ENCODE assay signal across 27 cellular contexts in the genomic region with DNA sequence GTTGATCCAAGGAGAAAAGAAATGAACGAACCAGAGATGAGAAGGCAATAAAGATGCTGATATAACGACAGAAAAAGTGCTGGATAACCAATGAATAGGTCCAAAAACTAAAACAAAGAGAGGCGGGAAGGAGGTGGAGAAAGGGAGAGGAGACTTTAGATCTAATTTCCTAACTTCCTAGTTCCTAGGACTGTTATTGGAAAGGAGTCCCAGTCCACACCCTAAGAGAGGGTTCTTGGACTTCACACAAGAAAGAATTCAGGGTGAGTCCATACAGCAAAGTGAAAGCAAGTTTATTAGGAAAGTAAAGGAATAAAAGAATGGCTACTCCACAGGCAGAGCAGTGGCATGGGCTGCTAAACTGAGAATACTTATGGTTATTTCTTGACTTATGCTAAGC.
"Had no signal": no experiment of that assay in that cellular context is flagged by ENCODE, and none has a peak within 500 bp of the region (broad histone marks: within the 10 kb centered on the region; RNA-seq: fewer than 3 reads in every experiment).

No MANE protein-coding gene starts in this region.

- H3K27ac ChIP-seq: brain microvascular endothelial cell, cardiac muscle cell, Peyer's patch, RWPE1, SJSA1 had no signal

- H3K27me3 Mint-ChIP-seq: activated CD8-positive, alpha-beta memory T cell treated with anti-CD3 and anti-CD28 coated beads, Interleukin-2, amount 10 ng/mL, durations not matched to agents 7 days and 5 days had no signal

- H3K27me3 ChIP-seq: brain microvascular endothelial cell, cardiac muscle cell, Peyer's patch, SJSA1 had no signal

- H3K36me3 Mint-ChIP-seq: activated CD8-positive, alpha-beta memory T cell treated with anti-CD3 and anti-CD28 coated beads, Interleukin-2, amount 10 ng/mL, durations not matched to agents 7 days and 5 days; activated naive CD4-positive, alpha-beta T cell treated with anti-CD3 and anti-CD28 coated beads, Interleukin-2, amount 50 U/mL, for 72 hours had no signal

- H3K4me1 ChIP-seq: SJSA1 had no signal

- H3K9me3 Mint-ChIP-seq: activated naive CD4-positive, alpha-beta T cell treated with anti-CD3 and anti-CD28 coated beads, Interleukin-2, amount 50 U/mL, for 72 hours; activated T-helper 1 cell treated with anti-CD3 and anti-CD28 coated beads, Interleukin-12 subunit alpha, Interleukin-12 subunit beta, Interleukin-2, Interleukin-4 antibody, amounts not matched to agents 30 ng/mL and 10 ng/mL and 1 ng/mL, durations not matched to agents 14 hours and 24 hours and 36 hours; T-helper 1 cell treated with Interleukin-12 subunit alpha and Interleukin-12 subunit beta and Interleukin-4 antibody, amounts not matched to agents 30 μg/mL and 1 μg/mL, for 36 hours had no signal

- H3K27ac Mint-ChIP-seq: activated CD8-positive, alpha-beta memory T cell treated with anti-CD3 and anti-CD28 coated beads, Interleukin-2, amount 10 ng/mL, durations not matched to agents 7 days and 5 days; activated naive CD4-positive, alpha-beta T cell treated with anti-CD3 and anti-CD28 coated beads, Interleukin-2, amount 50 U/mL, for 72 hours; activated naive CD8-positive, alpha-beta T cell treated with anti-CD3 and anti-CD28 coated beads, Interleukin-2, amount 50 U/mL, for 24 hours; activated T-cell treated with anti-CD3 and anti-CD28 coated beads, Interleukin-2, amount 50 U/mL, for 24 hours; activated T-helper 1 cell treated with anti-CD3 and anti-CD28 coated beads, Interleukin-12 subunit alpha, Interleukin-12 subunit beta, Interleukin-2, Interleukin-4 antibody, amounts not matched to agents 30 ng/mL and 10 ng/mL and 1 ng/mL, durations not matched to agents 14 hours and 24 hours and 36 hours; T-helper 1 cell treated with Interleukin-12 subunit alpha and Interleukin-12 subunit beta and Interleukin-4 antibody, amounts not matched to agents 30 μg/mL and 1 μg/mL, for 36 hours had no signal

- DNase-seq: activated CD4-positive, alpha-beta T cell treated with anti-CD3 and anti-CD28 coated beads for 4 hours; activated CD4-positive, alpha-beta T cell treated with anti-CD3 and anti-CD28 coated beads, Interleukin-2, amount 50 U/mL, for 4 hours; activated CD8-positive, alpha-beta memory T cell treated with anti-CD3 and anti-CD28 coated beads, Interleukin-2, amount 10 ng/mL, durations not matched to agents 7 days and 5 days; activated effector memory CD4-positive, alpha-beta T cell treated with Interleukin-2 at 50 U/mL for 16 hours; activated naive CD4-positive, alpha-beta T cell treated with Interleukin-2 at 50 U/mL for 16 hours; activated naive CD8-positive, alpha-beta T cell treated with anti-CD3 and anti-CD28 coated beads, Interleukin-2, amount 50 U/mL, for 24 hours; activated T-cell treated with anti-CD3 and anti-CD28 coated beads, Interleukin-2, amount 50 U/mL, for 24 hours; brain microvascular endothelial cell; Kasumi-1; KBM-7; NCI-H1105 treated with DMSO at 0.1 percent for 48 hours; NCI-H1436 treated with DMSO at 0.1 percent for 48 hours; NCI-H187; NCI-H2081 treated with DMSO at 0.1 percent for 48 hours; NCI-H2227 treated with DMSO at 0.1 percent for 48 hours; NCI-H446 treated with DMSO at 0.1 percent for 48 hours; NCI-H526; NCI-H774; Peyer's patch; Right ventricle myocardium superior had no signal

- H3K4me3 ChIP-seq: cardiac muscle cell, Peyer's patch, SJSA1 had no signal

- H3K4me1 Mint-ChIP-seq: activated CD8-positive, alpha-beta memory T cell treated with anti-CD3 and anti-CD28 coated beads, Interleukin-2, amount 10 ng/mL, durations not matched to agents 7 days and 5 days; activated naive CD8-positive, alpha-beta T cell treated with anti-CD3 and anti-CD28 coated beads, Interleukin-2, amount 50 U/mL, for 24 hours had no signal

- H3K4me3 Mint-ChIP-seq: activated CD8-positive, alpha-beta memory T cell treated with anti-CD3 and anti-CD28 coated beads, Interleukin-2, amount 10 ng/mL, durations not matched to agents 7 days and 5 days; activated naive CD8-positive, alpha-beta T cell treated with anti-CD3 and anti-CD28 coated beads, Interleukin-2, amount 50 U/mL, for 24 hours; activated T-cell treated with anti-CD3 and anti-CD28 coated beads, Interleukin-2, amount 50 U/mL, for 24 hours; activated T-helper 1 cell treated with anti-CD3 and anti-CD28 coated beads, Interleukin-12 subunit alpha, Interleukin-12 subunit beta, Interleukin-2, Interleukin-4 antibody, amounts not matched to agents 30 ng/mL and 10 ng/mL and 1 ng/mL, durations not matched to agents 14 hours and 24 hours and 36 hours; T-helper 1 cell treated with Interleukin-12 subunit alpha and Interleukin-12 subunit beta and Interleukin-4 antibody, amounts not matched to agents 30 μg/mL and 1 μg/mL, for 36 hours had no signal

- H3K9me3 ChIP-seq: Peyer's patch, SJSA1 had no signal

- ATAC-seq: activated CD4-positive, CD25-positive, alpha-beta regulatory T cell treated with anti-CD3 and anti-CD28 coated beads, Interleukin-2, amount 50 U/mL, for 24 hours; activated CD8-positive, alpha-beta memory T cell treated with anti-CD3 and anti-CD28 coated beads, Interleukin-2, amount 10 ng/mL, durations not matched to agents 7 days and 5 days; activated naive CD4-positive, alpha-beta T cell treated with anti-CD3 and anti-CD28 coated beads, Interleukin-2, amount 50 U/mL, for 72 hours; activated naive CD8-positive, alpha-beta T cell treated with anti-CD3 and anti-CD28 coated beads, Interleukin-2, amount 50 U/mL, for 24 hours had no signal

- H3K36me3 ChIP-seq: brain microvascular endothelial cell, cardiac muscle cell, Peyer's patch, SJSA1 had no signal
